In the genomic region with DNA sequence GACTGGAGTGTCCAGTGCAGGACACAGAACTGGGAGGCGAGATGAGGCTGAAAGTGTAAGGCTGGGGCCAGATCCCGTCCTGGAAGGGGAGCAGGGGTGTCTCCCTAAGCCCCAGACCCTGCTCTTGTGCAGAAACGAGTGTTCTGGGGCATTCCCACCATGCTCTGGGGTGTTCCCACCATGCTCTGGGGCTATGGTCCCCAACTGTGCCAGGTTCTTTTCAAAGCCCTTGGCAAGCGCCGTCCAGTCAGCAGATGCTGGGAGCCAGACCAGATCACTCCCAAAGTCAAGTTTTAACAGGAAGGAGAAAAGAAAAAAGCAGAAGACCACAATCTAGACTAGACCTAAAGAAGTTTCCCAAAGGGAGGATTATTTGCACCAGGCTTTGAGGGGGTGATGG, we compare ENCODE assay signal across 12 cellular contexts. TPM values are rescaled to one million over a fixed set of nuclear protein-coding genes. Genes with fewer than 3 reads are reported as not detected.
DNase-seq lines count a peak whose midpoint lies in the region; ATAC-seq, FAIRE-seq and TF ChIP-seq lines count a peak whose summit lies in the region.
"Had no signal": no experiment of that assay in that cellular context is flagged by ENCODE, and none has a peak within 500 bp of the region (broad histone marks: within the 10 kb centered on the region; RNA-seq: fewer than 3 reads in every experiment).

No MANE protein-coding gene starts in this region.

- peak overlapping the region in 1 of 2 experiments; percentile 94; a peak in 1 of 6 replicates for H3K27ac ChIP-seq in A549
- no peak overlapping the region for H3K27ac ChIP-seq in PC-9
- peak overlapping the region; percentile 84 to 99 (median 94) for H3K27ac ChIP-seq in esophagus squamous epithelium
- no peak overlapping the region for H3K27ac ChIP-seq in neural progenitor cell
- H3K27ac ChIP-seq: left lung had no signal

- H3K9ac ChIP-seq in neural progenitor cell: no peak overlapping the region

- H3K79me2 ChIP-seq in PC-9 (ENCODE audit: low read depth): peaks cover 53% of the 10 kb centered on the region
- peaks cover 39% of the 10 kb centered on the region for H3K79me2 ChIP-seq in neural progenitor cell (ENCODE audit: low read depth)

- TF ChIP-seq POLR2A in A549 (IDR thresholded peaks at IDR 0.05; ENCODE audit: low read length): no peak
- TF ChIP-seq POLR2A in esophagus squamous epithelium (IDR thresholded peaks at IDR 0.05): no peak

- no peak for TF ChIP-seq EP300 in A549 (IDR thresholded peaks at IDR 0.05)

- H3K4me3 ChIP-seq in A549 (no peak overlapping the region), PC-9 (no peak overlapping the region), esophagus squamous epithelium (peak overlapping the region; percentile 96 to 100 (median 98)), neural progenitor cell (no peak overlapping the region)

- ATAC-seq in A549 (no peak), HG03025 (IDR thresholded peaks at IDR 0.05; ENCODE audit: low FRiP score, unreplicated experiment) (no peak)
- ATAC-seq: left lung had no signal

- H3K9me3 Mint-ChIP-seq in neural progenitor cell: no peaks in the 10 kb centered on the region

- no peak for FAIRE-seq in A549 (lab: Jason Lieb, UNC)

- DNase-seq in A549 (ENCODE audit: low read depth in 1 of 2, low spot score in 1 of 2) (no peak), PC-9 (no peak), esophagus squamous epithelium (lab: John Stamatoyannopoulos, UW) (no peak), neural progenitor cell (ENCODE audit: low spot score) (no peak), NCI-H748 treated with DMSO at 0.1 percent for 48 hours (lab: John Stamatoyannopoulos, UW) (no peak), NCI-H1105 (lab: John Stamatoyannopoulos, UW) (no peak)
- DNase-seq in activated T-cell treated with anti-CD3 and anti-CD28 coated beads, Interleukin-2, amount 50 U/mL, for 48 hours: no peak
- DNase-seq: activated CD4-positive, alpha-beta T cell treated with anti-CD3 and anti-CD28 coated beads for 4 hours; BE2C; left lung; SIG-M5 had no signal

- H3K27me3 Mint-ChIP-seq in neural progenitor cell (ENCODE audit: insufficient read depth, low read depth): peaks cover 11% of the 10 kb centered on the region

- H3K27me3 ChIP-seq in PC-9 (ENCODE audit: insufficient read depth, low read depth): no peaks in the 10 kb centered on the region
- H3K27me3 ChIP-seq in esophagus squamous epithelium: no peaks in the 10 kb centered on the region
- H3K27me3 ChIP-seq in neural progenitor cell: no peaks in the 10 kb centered on the region
- H3K27me3 ChIP-seq: BE2C, left lung had no signal

- H2AFZ ChIP-seq in PC-9 (no peak overlapping the region), neural progenitor cell (replicated peaks) (no peak overlapping the region)

- intact Hi-C loops in PC-9 (cut with micrococcal nuclease; ENCODE audit: unreplicated experiment) (loop anchor here (5.0 kb wide), 2 partner anchors 56 to 1259 kb away; partner anchors contain the start of gene HASPIN), esophagus squamous epithelium (cut with DNase I) (no loop called here)

- H4K20me1 ChIP-seq in PC-9 (ENCODE audit: insufficient read depth) (peaks cover 39% of the 10 kb centered on the region), neural progenitor cell (ENCODE audit: low read depth) (peaks cover 25% of the 10 kb centered on the region)

- BruUV-seq in PC-9 (replicated peaks; lab: Mats Ljungman, UMichigan): no TSS peak

- H3K4me1 ChIP-seq in A549 (peaks cover 25% of the 10 kb centered on the region), PC-9 (replicated peaks; ENCODE audit: insufficient read depth) (peaks cover 25% of the 10 kb centered on the region), esophagus squamous epithelium (peaks cover 25 to 75% (median 35%) of the 10 kb centered on the region in 3 donors), neural progenitor cell (no peaks in the 10 kb centered on the region)
- H3K4me1 ChIP-seq: BE2C had no signal

- H3F3A ChIP-seq in PC-9 (ENCODE audit: insufficient read depth, low read depth) (peaks cover 15% of the 10 kb centered on the region), neural progenitor cell (ENCODE audit: low read depth) (peaks cover 11% of the 10 kb centered on the region)

- peaks cover 34% of the 10 kb centered on the region for H3K4me1 Mint-ChIP-seq in neural progenitor cell

- WGBS in A549 (ENCODE audit: missing lambda C conversion rate): 94% methylated on average over 5 of the region's 5 CpGs
- 45 to 54% methylated on average over 4 to 5 of the region's 5 CpGs for WGBS in esophagus squamous epithelium, 2 donors

- no peaks in the 10 kb centered on the region for H3K36me3 ChIP-seq in PC-9 (ENCODE audit: low read depth)
- peaks cover 18 to 50% (median 26%) of the 10 kb centered on the region in 3 donors for H3K36me3 ChIP-seq in esophagus squamous epithelium
- no peaks in the 10 kb centered on the region for H3K36me3 ChIP-seq in neural progenitor cell
- H3K36me3 ChIP-seq: BE2C had no signal

- peak overlapping the region; percentile 98 for H3K4me3 Mint-ChIP-seq in neural progenitor cell

- H3K9me2 ChIP-seq in PC-9 (ENCODE audit: insufficient read depth): no peaks in the 10 kb centered on the region

- H3K9me3 ChIP-seq in A549 (no peaks in the 10 kb centered on the region), PC-9 (ENCODE audit: insufficient read depth, low read depth) (no peaks in the 10 kb centered on the region), esophagus squamous epithelium (no peaks in the 10 kb centered on the region), neural progenitor cell (ENCODE audit: low read depth) (no peaks in the 10 kb centered on the region)
- H3K9me3 ChIP-seq: BE2C, left lung had no signal

- no peak overlapping the region for H3K27ac Mint-ChIP-seq in neural progenitor cell

- POLR2A ChIA-PET in A549 (lab: Yijun Ruan, JAX): no interaction called here
- POLR2A ChIA-PET in PC-9 (lab: Charles Lee; ENCODE audit: unreplicated experiment): no interaction called here

- H3K4me2 ChIP-seq in A549 (peak overlapping the region; percentile 88), PC-9 (peak overlapping the region; percentile 98; the same call in 1 of the 2 replicates), neural progenitor cell (no peak overlapping the region)

- peaks cover 10% of the 10 kb centered on the region for H3K36me3 Mint-ChIP-seq in neural progenitor cell

- no peak for TF ChIP-seq RAD21 in A549 (conservative IDR thresholded peaks at IDR 0.05 in 1 of 2, IDR thresholded peaks at IDR 0.05 in 1 of 2)

- TF ChIP-seq CTCF in A549 (IDR thresholded peaks at IDR 0.05) (no peak), PC-9 (conservative IDR thresholded peaks at IDR 0.05) (no peak), esophagus squamous epithelium (IDR thresholded peaks at IDR 0.05) (no peak), neural progenitor cell (IDR thresholded peaks at IDR 0.05) (no peak)

- CTCF ChIA-PET in A549 (lab: Yijun Ruan, JAX): interaction anchor here (1.4 to 2.6 kb wide), 2 partner anchors 8 to 18 kb away, joined by 4 to 10 read pairs; no protein-coding TSS in a partner anchor
- CTCF ChIA-PET in PC-9 (lab: Charles Lee): no interaction called here

TF ChIP-seq in A549, 52 proteins besides CTCF, POLR2A, EP300 and RAD21 (continues in another document):
- no peak for TF ChIP-seq RNF2 (IDR thresholded peaks at IDR 0.05; ENCODE audit: borderline replicate concordance, low read depth)

RNA-seq across cellular contexts. Expression of gene TAX1BP3, which starts 2.5 kb away (rescaled TPM):
- polyA plus RNA-seq in A549 (2011; rRNA removed) (89.1 and 122 TPM in 2 replicates), A549 (2017; fragmentation: RNase III; extraction: RNeasy Plus Mini Kit Qiagen cat#74134 plus additional on column Dnase treatment) (229 to 234 TPM (median 233 TPM) in 3 replicates)
- polyA plus RNA-seq in A549 (2012; cell fraction: cytosol; rRNA removed): 172 and 239 TPM in 2 replicates
- 185 and 192 TPM in 2 replicates for polyA plus RNA-seq in A549 (2012; cell fraction: nucleus; rRNA removed)
- polyA minus RNA-seq in A549 (2011; rRNA and poly(A)+ RNA removed): 92.7 and 105 TPM in 2 replicates
- total RNA-seq in PC-9 (2021) (147 and 168 TPM in 2 replicates), esophagus squamous epithelium (100 to 1,000 TPM; 185 to 371 (median 293) TPM), neural progenitor cell (ENCODE audit: low replicate concordance) (27.3 and 56.7 TPM in 2 replicates)

RNA-seq across cellular contexts. Expression of gene EMC6, which starts 2.8 kb away (rescaled TPM):
- polyA plus RNA-seq in A549 (2011; rRNA removed) (53.3 and 68.3 TPM in 2 replicates), A549 (2017; fragmentation: RNase III; extraction: RNeasy Plus Mini Kit Qiagen cat#74134 plus additional on column Dnase treatment) (109 to 122 TPM (median 115 TPM) in 3 replicates)
- polyA plus RNA-seq in A549 (2012; cell fraction: cytosol; rRNA removed): 167 and 256 TPM in 2 replicates
- polyA plus RNA-seq in A549 (2012; cell fraction: nucleus; rRNA removed): 139 and 184 TPM in 2 replicates
- polyA minus RNA-seq in A549 (2011; rRNA and poly(A)+ RNA removed): 17.1 and 18.5 TPM in 2 replicates
- total RNA-seq in PC-9 (2021) (89.6 and 89.9 TPM in 2 replicates), esophagus squamous epithelium (10 to 100 TPM; 14.5 to 26.3 (median 19.0) TPM), neural progenitor cell (ENCODE audit: low replicate concordance) (20.0 and 53.1 TPM in 2 replicates)

RNA-seq across cellular contexts. Expression of gene CTNS, which starts 29.3 kb away (rescaled TPM):
- polyA plus RNA-seq in A549 (2011; rRNA removed) (6.5 and 7.4 TPM in 2 replicates), A549 (2017; fragmentation: RNase III; extraction: RNeasy Plus Mini Kit Qiagen cat#74134 plus additional on column Dnase treatment) (15.5 to 20.3 TPM (median 16.3 TPM) in 3 replicates)
- 7.4 and 10.3 TPM in 2 replicates for polyA plus RNA-seq in A549 (2012; cell fraction: cytosol; rRNA removed)
- polyA plus RNA-seq in A549 (2012; cell fraction: nucleus; rRNA removed): 12.8 and 15.7 TPM in 2 replicates
- polyA minus RNA-seq in A549 (2011; rRNA and poly(A)+ RNA removed): 5.7 and 6.9 TPM in 2 replicates
- total RNA-seq in PC-9 (2021) (12.5 and 20.0 TPM in 2 replicates), esophagus squamous epithelium (10 to 100 TPM in 2 of 4 donors, 1 to 10 TPM in 2; 5.9 to 14.3 (median 9.8) TPM), neural progenitor cell (ENCODE audit: low replicate concordance) (9.4 and 9.9 TPM in 2 replicates)

RNA-seq across cellular contexts. Expression of gene SHPK, which starts 29.8 kb away (rescaled TPM):
- polyA plus RNA-seq in A549 (2011; rRNA removed) (10.7 and 13.4 TPM in 2 replicates), A549 (2017; fragmentation: RNase III; extraction: RNeasy Plus Mini Kit Qiagen cat#74134 plus additional on column Dnase treatment) (9.5 to 11.2 TPM (median 10.9 TPM) in 3 replicates)
- 15.7 and 19.9 TPM in 2 replicates for polyA plus RNA-seq in A549 (2012; cell fraction: cytosol; rRNA removed)
- 29.1 and 32.1 TPM in 2 replicates for polyA plus RNA-seq in A549 (2012; cell fraction: nucleus; rRNA removed)
- polyA minus RNA-seq in A549 (2011; rRNA and poly(A)+ RNA removed): 24.3 TPM in 2 replicates
- total RNA-seq in PC-9 (2021) (19.8 and 21.4 TPM in 2 replicates), esophagus squamous epithelium (10 to 100 TPM; 10.8 to 16.8 (median 14.3) TPM), neural progenitor cell (ENCODE audit: low replicate concordance) (23.4 and 33.4 TPM in 2 replicates)

RNA-seq across cellular contexts. Expression of gene P2RX5, which starts 30.1 kb away (rescaled TPM):
- polyA plus RNA-seq in A549 (2011; rRNA removed): 7.8 and 12.2 TPM in 2 replicates
- polyA plus RNA-seq in A549 (2012; cell fraction: cytosol; rRNA removed): 14.5 and 17.4 TPM in 2 replicates
- 30.8 and 32.3 TPM in 2 replicates for polyA plus RNA-seq in A549 (2012; cell fraction: nucleus; rRNA removed)
- 10.6 to 13.3 TPM (median 11.8 TPM) in 3 replicates for polyA plus RNA-seq in A549 (2017; fragmentation: RNase III; extraction: RNeasy Plus Mini Kit Qiagen cat#74134 plus additional on column Dnase treatment)
- polyA minus RNA-seq in A549 (2011; rRNA and poly(A)+ RNA removed): 10.5 and 12.9 TPM in 2 replicates
- 15.0 and 18.3 TPM in 2 replicates for total RNA-seq in PC-9 (2021)
- total RNA-seq in esophagus squamous epithelium: 1 to 10 TPM in 1 of 4 donors, under 1 TPM in 2, not detected in 1; 0.38 to 1.1 (median 0.97) TPM
- total RNA-seq in neural progenitor cell (ENCODE audit: low replicate concordance): 0.68 TPM in 1 of 2 replicates, not detected in the other

Comparison
In these comparisons a context has a peak if more than half of its experiments do, and no peak if none do; other contexts are left out.
1. H3K27ac ChIP-seq: peak in esophagus squamous epithelium (4 of 4); none in PC-9 (single experiment) and neural progenitor cell (single experiment).
2. H3K4me3 ChIP-seq: peak in esophagus squamous epithelium (4 of 4); none in A549 (single experiment), PC-9 (single experiment) and neural progenitor cell (single experiment).